ENCODE assay signal across 1 cellular context in genomic region chr12:101280006-101280505, GRCh38.
TF ChIP-seq lines count a peak whose summit lies in the region.

TSS of gene UTP20 (plus strand) at chr12:101280105. CDS start at chr12:101280283, 178 bp downstream.

TF ChIP-seq in HepG2, 621 proteins besides CTCF, POLR2A, EP300 and RAD21 (continued from another document and continues in another):
- TF ChIP-seq MLX (CRISPR knock-in tag; IDR thresholded peaks at IDR 0.05) (peak; percentile 21; the same call in 1 of the 2 replicates), PAXIP1 (CRISPR knock-in tag; conservative IDR thresholded peaks at IDR 0.05) (no peak), PRDM10 (CRISPR knock-in tag; IDR thresholded peaks at IDR 0.05; ENCODE audit: low read depth) (no peak), NFE2L2 (IDR thresholded peaks at IDR 0.05; ENCODE audit: low read length) (no peak), TBX2 (CRISPR knock-in tag; IDR thresholded peaks at IDR 0.05; ENCODE audit: borderline replicate concordance) (no peak; the same call in 1 of the 2 replicates), ZNF460 (CRISPR knock-in tag; IDR thresholded peaks at IDR 0.05; ENCODE audit: borderline replicate concordance) (no peak), E2F5 (CRISPR knock-in tag; conservative IDR thresholded peaks at IDR 0.05) (no peak), TSC22D2 (CRISPR knock-in tag; IDR thresholded peaks at IDR 0.05; ENCODE audit: borderline replicate concordance) (0 out of 2 replicates have a peak, but pooled peaks have one; percentile 26), ATF5 (CRISPR knock-in tag; IDR thresholded peaks at IDR 0.05; ENCODE audit: low read depth) (no peak), MTA1 (CRISPR knock-in tag; IDR thresholded peaks at IDR 0.05; ENCODE audit: borderline replicate concordance) (no peak; the same call in 1 of the 2 replicates), ZBTB10 (CRISPR knock-in tag; IDR thresholded peaks at IDR 0.05; ENCODE audit: borderline replicate concordance) (no peak), ZMYM3 (CRISPR knock-in tag; IDR thresholded peaks at IDR 0.05) (no peak), ZC3H13 (CRISPR knock-in tag; IDR thresholded peaks at IDR 0.05) (no peak), MED8 (CRISPR knock-in tag; IDR thresholded peaks at IDR 0.05; ENCODE audit: insufficient replicate concordance) (no peak), MLXIP (CRISPR knock-in tag; IDR thresholded peaks at IDR 0.05; ENCODE audit: borderline replicate concordance) (no peak; the same call in 1 of the 2 replicates), ZNF777 (CRISPR knock-in tag; IDR thresholded peaks at IDR 0.05) (peak; percentile 36; the same call in 1 of the 2 replicates), ZFP91 (CRISPR knock-in tag; IDR thresholded peaks at IDR 0.05; ENCODE audit: borderline replicate concordance) (peak; percentile 70; the same call in 1 of the 2 replicates), ZNF670 (CRISPR knock-in tag; IDR thresholded peaks at IDR 0.05; ENCODE audit: borderline replicate concordance) (no peak), GLI4 (CRISPR knock-in tag; IDR thresholded peaks at IDR 0.05; ENCODE audit: borderline replicate concordance) (no peak), FIP1L1 (IDR thresholded peaks at IDR 0.05; ENCODE audit: borderline replicate concordance, insufficient read depth, low read depth, low read length) (no peak), ZNF775 (CRISPR knock-in tag; IDR thresholded peaks at IDR 0.05; ENCODE audit: borderline replicate concordance) (no peak), ZNF614 (CRISPR knock-in tag; IDR thresholded peaks at IDR 0.05; ENCODE audit: borderline replicate concordance) (no peak), MED13 (CRISPR knock-in tag; IDR thresholded peaks at IDR 0.05) (peak; percentile 56; the same call in 1 of the 2 replicates), MAFK (conservative IDR thresholded peaks at IDR 0.05 in 1 of 2, IDR thresholded peaks at IDR 0.05 in 1 of 2; ENCODE audit: low read length in 2 of 2) (no peak), ETV5 (CRISPR knock-in tag; IDR thresholded peaks at IDR 0.05; ENCODE audit: borderline replicate concordance) (no peak), ARID2 (CRISPR knock-in tag; IDR thresholded peaks at IDR 0.05; ENCODE audit: borderline replicate concordance) (no peak), DRAP1 (CRISPR knock-in tag; IDR thresholded peaks at IDR 0.05) (peak; percentile 76), JARID2 (CRISPR knock-in tag; IDR thresholded peaks at IDR 0.05; ENCODE audit: insufficient replicate concordance) (no peak), TFDP2 (CRISPR knock-in tag; IDR thresholded peaks at IDR 0.05) (peak; percentile 51; the same call in 1 of the 2 replicates), HMG20B (CRISPR knock-in tag; conservative IDR thresholded peaks at IDR 0.05) (no peak), MXD1 (CRISPR knock-in tag; IDR thresholded peaks at IDR 0.05) (peak; percentile 100; the same call in 1 of the 2 replicates), TAF1 (CRISPR knock-in tag; IDR thresholded peaks at IDR 0.05) (peak; percentile 91), ZNF749 (CRISPR knock-in tag; IDR thresholded peaks at IDR 0.05; ENCODE audit: borderline replicate concordance) (no peak; the same call in 1 of the 2 replicates), ZSCAN20 (CRISPR knock-in tag; IDR thresholded peaks at IDR 0.05; ENCODE audit: borderline replicate concordance) (no peak), RBM22 (optimal IDR thresholded peaks at IDR 0.05; ENCODE audit: low read length) (no peak), CREM (IDR thresholded peaks at IDR 0.05) (no peak; the same call in 1 of the 2 replicates), CREM (CRISPR knock-in tag; IDR thresholded peaks at IDR 0.05) (no peak), ZNF644 (CRISPR knock-in tag; IDR thresholded peaks at IDR 0.05; ENCODE audit: low read depth) (no peak), ZEB1 (IDR thresholded peaks at IDR 0.05; ENCODE audit: insufficient replicate concordance, low read depth) (no peak)
